In genomic region chr4:122672091-122672490, GRCh38 we compare ENCODE assay signal across 14 cellular contexts. TPM values are rescaled to one million over a fixed set of nuclear protein-coding genes. Genes with fewer than 3 reads are reported as not detected.
"Had no signal": no experiment of that assay in that cellular context is flagged by ENCODE, and none has a peak within 500 bp of the region (broad histone marks: within the 10 kb centered on the region; RNA-seq: fewer than 3 reads in every experiment).

No MANE protein-coding gene starts in this region.

- H3K9me3 Mint-ChIP-seq: neural progenitor cell had no signal

- H3K4me3 ChIP-seq: gastrocnemius medialis, neural progenitor cell, stomach had no signal

- H3K4me1 ChIP-seq: gastrocnemius medialis, parathyroid adenoma, stomach had no signal

- H3K27ac ChIP-seq: gastrocnemius medialis, parathyroid adenoma, stomach had no signal

- H3K27ac Mint-ChIP-seq: activated CD4-positive, alpha-beta memory T cell treated with anti-CD3 and anti-CD28 coated beads for 36 hours; activated naive CD4-positive, alpha-beta T cell treated with anti-CD3 and anti-CD28 coated beads, Interleukin-2, amount 50 U/mL, for 72 hours; neural progenitor cell had no signal

- H3K9me3 ChIP-seq: gastrocnemius medialis, SK-N-SH, stomach had no signal

- DNase-seq: activated CD4-positive, alpha-beta memory T cell treated with anti-CD3 and anti-CD28 coated beads for 36 hours; activated CD8-positive, alpha-beta memory T cell treated with anti-CD3 and anti-CD28 coated beads, Interleukin-2, amount 50 U/mL, for 4 hours; gastrocnemius medialis; kidney; left ventricle myocardium superior; retina; SK-N-SH; stomach had no signal

- ATAC-seq: activated naive CD4-positive, alpha-beta T cell treated with anti-CD3 and anti-CD28 coated beads, Interleukin-2, amount 50 U/mL, for 72 hours; gastrocnemius medialis; left ventricle myocardium superior had no signal

- H3K4me3 Mint-ChIP-seq: activated CD4-positive, alpha-beta memory T cell treated with anti-CD3 and anti-CD28 coated beads for 36 hours; neural progenitor cell had no signal

- H3K27me3 ChIP-seq: gastrocnemius medialis, neural progenitor cell, stomach had no signal

- H3K36me3 ChIP-seq: gastrocnemius medialis, neural progenitor cell, stomach had no signal

- H3K36me3 Mint-ChIP-seq: neural progenitor cell had no signal

RNA-seq across cellular contexts. Expression of gene IL21, which starts 51.2 kb away (rescaled TPM):
- total RNA-seq: chondrocyte, gastrocnemius medialis, kidney, left ventricle myocardium superior, mesenteric fat pad, skeletal muscle tissue, stomach had no signal
- polyA plus RNA-seq: SK-N-SH, stomach had no signal
